Comparison of ENCODE assay signal across 19 cellular contexts in the genomic region with DNA sequence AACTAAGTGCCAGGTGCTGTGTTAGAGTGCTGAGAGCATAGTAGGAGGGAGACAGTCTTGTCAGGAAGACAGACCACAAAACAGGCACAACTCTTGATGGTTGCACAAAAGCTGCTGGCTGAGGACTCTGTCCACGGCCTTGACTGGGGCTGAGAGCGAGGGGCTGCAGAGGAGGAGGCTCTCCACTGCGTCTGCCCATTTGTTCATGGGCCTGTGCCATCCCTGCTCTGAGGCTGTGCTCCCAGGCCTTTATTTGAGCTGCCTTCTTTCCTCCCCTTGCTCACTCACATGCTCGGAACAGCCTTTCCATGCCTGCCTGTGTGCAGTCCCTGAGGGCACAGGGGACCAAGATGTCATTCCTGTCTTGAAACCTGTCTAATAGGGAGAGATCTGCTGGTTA.
DNase-seq lines count a peak whose midpoint lies in the region; ATAC-seq and TF ChIP-seq lines count a peak whose summit lies in the region.
"Had no signal": no experiment of that assay in that cellular context is flagged by ENCODE, and none has a peak within 500 bp of the region (broad histone marks: within the 10 kb centered on the region; RNA-seq: fewer than 3 reads in every experiment).

No MANE protein-coding gene starts in this region.

- peaks cover 64% of the 10 kb centered on the region for H3K27me3 ChIP-seq in suprapubic skin

- no peak overlapping the region for H3K27ac ChIP-seq in suprapubic skin

- H3K4me1 ChIP-seq in suprapubic skin: peaks cover 14% of the 10 kb centered on the region

- H3K4me3 Mint-ChIP-seq in natural killer cell treated with Interleukin-12 subunit alpha and Interleukin-12 subunit beta and Interleukin-15 and Interleukin-18, amount 100 ng/mL, for 72 hours: no peak overlapping the region
- no peak overlapping the region for H3K4me3 Mint-ChIP-seq in natural killer cell
- H3K4me3 Mint-ChIP-seq: HFFc6 had no signal

- H3K27ac Mint-ChIP-seq in natural killer cell treated with Interleukin-12 subunit alpha and Interleukin-12 subunit beta and Interleukin-15 and Interleukin-18, amount 100 ng/mL, for 72 hours: no peak overlapping the region
- no peak overlapping the region for H3K27ac Mint-ChIP-seq in natural killer cell
- H3K27ac Mint-ChIP-seq: HFFc6 had no signal

- no peak for TF ChIP-seq POLR2A in suprapubic skin (IDR thresholded peaks at IDR 0.05)

- H3K27me3 Mint-ChIP-seq in natural killer cell treated with Interleukin-12 subunit alpha and Interleukin-12 subunit beta and Interleukin-15 and Interleukin-18, amount 100 ng/mL, for 72 hours: peaks cover 16 to 28% of the 10 kb centered on the region in 2 donors
- peaks cover 14 to 43% of the 10 kb centered on the region in 2 donors for H3K27me3 Mint-ChIP-seq in natural killer cell (ENCODE audit: low read depth in 2 of 2)

- ATAC-seq in natural killer cell treated with Interleukin-12 subunit alpha and Interleukin-12 subunit beta and Interleukin-15 and Interleukin-18, amount 100 ng/mL, for 72 hours: no peak
- ATAC-seq in natural killer cell (no peak), left lobe of liver (no peak)

- TF ChIP-seq EP300 in suprapubic skin (IDR thresholded peaks at IDR 0.05): no peak

- no peaks in the 10 kb centered on the region for H3K4me1 Mint-ChIP-seq in natural killer cell treated with Interleukin-12 subunit alpha and Interleukin-12 subunit beta and Interleukin-15 and Interleukin-18, amount 100 ng/mL, for 72 hours (ENCODE audit: low read depth in 2 of 2)
- no peaks in the 10 kb centered on the region for H3K4me1 Mint-ChIP-seq in natural killer cell

- intact Hi-C loops in natural killer cell (cut with micrococcal nuclease): no loop called here

- H3K9me3 ChIP-seq in suprapubic skin: no peaks in the 10 kb centered on the region

- peak; percentile 1 for DNase-seq in natural killer cell treated with Interleukin-12 subunit alpha and Interleukin-12 subunit beta and Interleukin-15 and Interleukin-18, amount 100 ng/mL, for 72 hours (ENCODE audit: low spot score)
- no peak for DNase-seq in natural killer cell
- DNase-seq in left lobe of liver (ENCODE audit: low spot score): peak; percentile 28
- DNase-seq in suprapubic skin (ENCODE audit: low spot score in 2 of 2): peak; percentile 19 to 64
- DNase-seq in A172 (ENCODE audit: low spot score): no peak
- DNase-seq in globus pallidus (ENCODE audit: low spot score): no peak
- DNase-seq in activated gamma-delta T cell (lab: John Stamatoyannopoulos, UW): no peak
- DNase-seq: C1 segment of cervical spinal cord, DMS79, HFFc6, KG1, MV-4-11, NCI-H1417, NCI-H187, NCI-H2107, NCI-H2227 treated with DMSO at 0.1 percent for 48 hours, NCI-H510A treated with DMSO at 0.1 percent for 48 hours, NCI-H82, SHP77 treated with DMSO at 0.1 percent for 48 hours had no signal

- H3K36me3 ChIP-seq in suprapubic skin: no peaks in the 10 kb centered on the region

- TF ChIP-seq CTCF in natural killer cell (IDR thresholded peaks at IDR 0.05) (no peak), suprapubic skin (IDR thresholded peaks at IDR 0.05) (no peak)

- H3K36me3 Mint-ChIP-seq in natural killer cell treated with Interleukin-12 subunit alpha and Interleukin-12 subunit beta and Interleukin-15 and Interleukin-18, amount 100 ng/mL, for 72 hours: no peaks in the 10 kb centered on the region
- H3K36me3 Mint-ChIP-seq in natural killer cell: no peaks in the 10 kb centered on the region

- 91% methylated on average over 4 of the region's 4 CpGs for WGBS in suprapubic skin

- H3K4me3 ChIP-seq in suprapubic skin: no peak overlapping the region

- H3K9me3 Mint-ChIP-seq in natural killer cell treated with Interleukin-12 subunit alpha and Interleukin-12 subunit beta and Interleukin-15 and Interleukin-18, amount 100 ng/mL, for 72 hours: no peaks in the 10 kb centered on the region
- H3K9me3 Mint-ChIP-seq in natural killer cell: no peaks in the 10 kb centered on the region

Comparison
In these comparisons a context has a peak if more than half of its experiments do, and no peak if none do; other contexts are left out.
1. DNase-seq: peak in natural killer cell treated with Interleukin-12 subunit alpha and Interleukin-12 subunit beta and Interleukin-15 and Interleukin-18, amount 100 ng/mL, for 72 hours (single experiment), left lobe of liver (single experiment) and suprapubic skin (2 of 2); none in natural killer cell (single experiment), A172 (single experiment), globus pallidus (single experiment) and activated gamma-delta T cell (single experiment).